Comparison of ENCODE assay signal across 35 cellular contexts in the genomic region with DNA sequence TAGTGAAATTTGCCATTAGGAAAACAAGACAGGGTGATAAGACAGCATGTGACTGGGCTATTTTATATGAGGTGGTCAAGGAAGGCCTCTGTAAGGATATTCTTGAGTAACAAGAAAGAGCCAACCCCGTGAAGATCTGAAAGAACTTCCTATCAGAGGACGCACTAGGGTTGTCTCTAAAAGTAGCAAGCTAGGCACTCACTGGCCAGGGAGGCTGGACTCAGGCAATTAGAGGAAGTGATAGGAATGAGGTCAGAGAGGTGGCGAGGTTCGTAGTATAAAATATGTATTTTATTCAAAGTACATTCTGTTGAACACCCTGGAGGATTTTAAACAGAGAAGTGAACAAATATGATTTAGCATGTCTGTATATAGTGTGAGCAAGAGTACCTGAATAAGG. TPM values are rescaled to one million over a fixed set of nuclear protein-coding genes. Genes with fewer than 3 reads are reported as not detected.
"Had no signal": no experiment of that assay in that cellular context is flagged by ENCODE, and none has a peak within 500 bp of the region (broad histone marks: within the 10 kb centered on the region; RNA-seq: fewer than 3 reads in every experiment).

No MANE protein-coding gene starts in this region.

- DNase-seq: activated CD4-positive, alpha-beta memory T cell treated with anti-CD3 and anti-CD28 coated beads for 36 hours; activated CD4-positive, alpha-beta T cell treated with anti-CD3 and anti-CD28 coated beads, Interleukin-2, amount 10 ng/mL, durations not matched to agents 24 days and 14 days; activated CD4-positive, CD25-positive, alpha-beta regulatory T cell treated with anti-CD3 and anti-CD28 coated beads, Interleukin-2, amount 50 U/mL, for 72 hours; activated CD8-positive, alpha-beta memory T cell treated with anti-CD3 and anti-CD28 coated beads, Interleukin-2, amount 50 U/mL, for 4 hours; activated gamma-delta T cell; activated naive CD4-positive, alpha-beta T cell treated with anti-CD3 and anti-CD28 coated beads, Interleukin-2, amount 10 ng/mL, durations not matched to agents 7 days and 5 days; activated naive CD8-positive, alpha-beta T cell treated with anti-CD3 and anti-CD28 coated beads, Interleukin-2, amount 10 ng/mL, durations not matched to agents 7 days and 5 days; activated T-cell treated with anti-CD3 and anti-CD28 coated beads, Interleukin-2, amount 50 U/mL, for 1 hour; cerebellar nuclear complex; colonic mucosa; effector CD8-positive, alpha-beta T cell; head of caudate nucleus; hypothalamus; immature natural killer cell; kidney; left colon; mammary epithelial cell; ovary; sigmoid colon; small intestine; stimulated activated CD4-positive, alpha-beta T cell treated with anti-CD3 and anti-CD28 coated beads, Interleukin-1b, Interleukin-23, amount 100 ng/mL, for 48 hours; stimulated activated CD4-positive, alpha-beta T cell treated with anti-CD3 and anti-CD28 coated beads, Interleukin-4, amount 100 ng/mL, for 4 hours; stimulated activated CD8-positive, alpha-beta memory T cell treated with anti-CD3 and anti-CD28 coated beads, Interleukin-4, amount 100 ng/mL, for 48 hours; stomach; tibial artery; upper lobe of right lung had no signal

- H3K4me1 ChIP-seq: ascending aorta, colonic mucosa had no signal

- H3K9me3 ChIP-seq: ascending aorta, colonic mucosa, neutrophil, ovary, sigmoid colon, stomach, tibial artery, upper lobe of right lung had no signal

- FAIRE-seq: endometrium, kidney, small intestine, TTC549 had no signal

- H3K36me3 ChIP-seq: ascending aorta, cardiac muscle cell, colonic mucosa, neutrophil, ovary, sigmoid colon, stomach, tibial artery, upper lobe of right lung had no signal

- H3K4me3 ChIP-seq: ascending aorta, cardiac muscle cell, colonic mucosa, ovary, sigmoid colon, stomach, tibial artery, upper lobe of right lung had no signal

- H3K27ac ChIP-seq: ascending aorta, cardiac muscle cell, colonic mucosa, epithelial cell of prostate, neutrophil, ovary, stomach, tibial artery, upper lobe of right lung had no signal

- ATAC-seq: left colon; stimulated activated memory B cell treated with anti-CD40 and anti-IgM and Interleukin-4, amounts not matched to agents 10 μg/mL and 1 μg/mL and 100 μg/mL, for 72 hours; upper lobe of right lung had no signal

- H3K27me3 ChIP-seq: ascending aorta, ovary, tibial artery had no signal

RNA-seq across cellular contexts. Expression of a gene that starts 4.6 kb away (rescaled TPM):
- total RNA-seq: activated CD4-positive, alpha-beta memory T cell treated with anti-CD3 and anti-CD28 coated beads for 36 hours; activated CD4-positive, alpha-beta T cell treated with anti-CD3 and anti-CD28 coated beads, Interleukin-2, amount 10 ng/mL, durations not matched to agents 24 days and 14 days; activated CD8-positive, alpha-beta memory T cell treated with anti-CD3 and anti-CD28 coated beads for 36 hours; activated naive CD8-positive, alpha-beta T cell treated with anti-CD3 and anti-CD28 coated beads, Interleukin-2, amount 10 ng/mL, durations not matched to agents 7 days and 5 days; activated T-helper 1 cell treated with anti-CD3 and anti-CD28 coated beads, Interleukin-12 subunit alpha, Interleukin-12 subunit beta, Interleukin-2, Interleukin-4 antibody, amounts not matched to agents 30 ng/mL and 10 ng/mL and 1 ng/mL, durations not matched to agents 14 hours and 24 hours and 36 hours had no signal
